Comparison of ENCODE assay signal across 1 cellular context in the genomic region with DNA sequence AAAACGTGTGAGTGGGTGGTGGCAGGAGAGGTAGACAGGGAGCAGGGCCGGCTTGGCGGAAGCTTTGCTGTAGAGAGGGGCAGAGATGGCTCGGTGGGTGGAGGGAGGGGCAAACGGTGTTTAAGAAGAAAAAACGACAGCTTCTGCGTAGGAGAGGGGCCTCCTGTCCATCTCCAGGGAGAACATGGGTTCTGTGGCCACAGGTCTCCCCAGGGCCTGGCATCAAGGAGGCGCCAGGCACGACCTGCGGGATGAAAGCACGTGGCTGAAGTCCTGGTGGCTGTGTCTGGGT.
A peak's percentile ranks its signal among the peaks of the same experiment; 100 is the strongest.
TF ChIP-seq lines count a peak whose summit lies in the region.

No MANE protein-coding gene starts in this region.

TF ChIP-seq in WTC11, 78 proteins besides CTCF, POLR2A, EP300 and RAD21 (continued from another document):
- TF ChIP-seq, protein P1, sequence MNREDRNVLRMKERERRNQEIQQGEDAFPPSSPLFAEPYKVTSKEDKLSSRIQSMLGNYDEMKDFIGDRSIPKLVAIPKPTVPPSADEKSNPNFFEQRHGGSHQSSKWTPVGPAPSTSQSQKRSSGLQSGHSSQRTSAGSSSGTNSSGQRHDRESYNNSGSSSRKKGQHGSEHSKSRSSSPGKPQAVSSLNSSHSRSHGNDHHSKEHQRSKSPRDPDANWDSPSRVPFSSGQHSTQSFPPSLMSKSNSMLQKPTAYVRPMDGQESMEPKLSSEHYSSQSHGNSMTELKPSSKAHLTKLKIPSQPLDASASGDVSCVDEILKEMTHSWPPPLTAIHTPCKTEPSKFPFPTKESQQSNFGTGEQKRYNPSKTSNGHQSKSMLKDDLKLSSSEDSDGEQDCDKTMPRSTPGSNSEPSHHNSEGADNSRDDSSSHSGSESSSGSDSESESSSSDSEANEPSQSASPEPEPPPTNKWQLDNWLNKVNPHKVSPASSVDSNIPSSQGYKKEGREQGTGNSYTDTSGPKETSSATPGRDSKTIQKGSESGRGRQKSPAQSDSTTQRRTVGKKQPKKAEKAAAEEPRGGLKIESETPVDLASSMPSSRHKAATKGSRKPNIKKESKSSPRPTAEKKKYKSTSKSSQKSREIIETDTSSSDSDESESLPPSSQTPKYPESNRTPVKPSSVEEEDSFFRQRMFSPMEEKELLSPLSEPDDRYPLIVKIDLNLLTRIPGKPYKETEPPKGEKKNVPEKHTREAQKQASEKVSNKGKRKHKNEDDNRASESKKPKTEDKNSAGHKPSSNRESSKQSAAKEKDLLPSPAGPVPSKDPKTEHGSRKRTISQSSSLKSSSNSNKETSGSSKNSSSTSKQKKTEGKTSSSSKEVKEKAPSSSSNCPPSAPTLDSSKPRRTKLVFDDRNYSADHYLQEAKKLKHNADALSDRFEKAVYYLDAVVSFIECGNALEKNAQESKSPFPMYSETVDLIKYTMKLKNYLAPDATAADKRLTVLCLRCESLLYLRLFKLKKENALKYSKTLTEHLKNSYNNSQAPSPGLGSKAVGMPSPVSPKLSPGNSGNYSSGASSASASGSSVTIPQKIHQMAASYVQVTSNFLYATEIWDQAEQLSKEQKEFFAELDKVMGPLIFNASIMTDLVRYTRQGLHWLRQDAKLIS (CRISPR knock-in tag; IDR thresholded peaks at IDR 0.05; ENCODE audit: borderline replicate concordance) = peak; percentile 93; the same call in 1 of the 2 replicates
- TF ChIP-seq ZNF138 (CRISPR knock-in tag; conservative IDR thresholded peaks at IDR 0.05) = 0 out of 2 replicates have a peak, but pooled peaks have one; percentile 62
- peak; percentile 89 for TF ChIP-seq TEAD1 (CRISPR knock-in tag; IDR thresholded peaks at IDR 0.05)
- TF ChIP-seq, protein P2, sequence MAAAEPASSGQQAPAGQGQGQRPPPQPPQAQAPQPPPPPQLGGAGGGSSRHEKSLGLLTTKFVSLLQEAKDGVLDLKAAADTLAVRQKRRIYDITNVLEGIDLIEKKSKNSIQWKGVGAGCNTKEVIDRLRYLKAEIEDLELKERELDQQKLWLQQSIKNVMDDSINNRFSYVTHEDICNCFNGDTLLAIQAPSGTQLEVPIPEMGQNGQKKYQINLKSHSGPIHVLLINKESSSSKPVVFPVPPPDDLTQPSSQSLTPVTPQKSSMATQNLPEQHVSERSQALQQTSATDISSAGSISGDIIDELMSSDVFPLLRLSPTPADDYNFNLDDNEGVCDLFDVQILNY (CRISPR knock-in tag; IDR thresholded peaks at IDR 0.05) = peak; percentile 47; the same call in 1 of the 2 replicates
- TF ChIP-seq ARID4B (CRISPR knock-in tag; IDR thresholded peaks at IDR 0.05; ENCODE audit: borderline replicate concordance) = peak; percentile 69; the same call in 1 of the 2 replicates
- TF ChIP-seq E2F1 (CRISPR knock-in tag; IDR thresholded peaks at IDR 0.05) = peak; percentile 85; the same call in 1 of the 2 replicates
- TF ChIP-seq, protein P3, sequence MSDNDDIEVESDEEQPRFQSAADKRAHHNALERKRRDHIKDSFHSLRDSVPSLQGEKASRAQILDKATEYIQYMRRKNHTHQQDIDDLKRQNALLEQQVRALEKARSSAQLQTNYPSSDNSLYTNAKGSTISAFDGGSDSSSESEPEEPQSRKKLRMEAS (CRISPR knock-in tag; IDR thresholded peaks at IDR 0.05) = peak; percentile 99
- TF ChIP-seq, protein P4, sequence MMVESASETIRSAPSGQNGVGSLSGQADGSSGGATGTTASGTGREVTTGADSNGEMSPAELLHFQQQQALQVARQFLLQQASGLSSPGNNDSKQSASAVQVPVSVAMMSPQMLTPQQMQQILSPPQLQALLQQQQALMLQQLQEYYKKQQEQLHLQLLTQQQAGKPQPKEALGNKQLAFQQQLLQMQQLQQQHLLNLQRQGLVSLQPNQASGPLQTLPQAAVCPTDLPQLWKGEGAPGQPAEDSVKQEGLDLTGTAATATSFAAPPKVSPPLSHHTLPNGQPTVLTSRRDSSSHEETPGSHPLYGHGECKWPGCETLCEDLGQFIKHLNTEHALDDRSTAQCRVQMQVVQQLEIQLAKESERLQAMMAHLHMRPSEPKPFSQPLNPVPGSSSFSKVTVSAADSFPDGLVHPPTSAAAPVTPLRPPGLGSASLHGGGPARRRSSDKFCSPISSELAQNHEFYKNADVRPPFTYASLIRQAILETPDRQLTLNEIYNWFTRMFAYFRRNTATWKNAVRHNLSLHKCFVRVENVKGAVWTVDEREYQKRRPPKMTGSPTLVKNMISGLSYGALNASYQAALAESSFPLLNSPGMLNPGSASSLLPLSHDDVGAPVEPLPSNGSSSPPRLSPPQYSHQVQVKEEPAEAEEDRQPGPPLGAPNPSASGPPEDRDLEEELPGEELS (CRISPR knock-in tag; IDR thresholded peaks at IDR 0.05) = no peak
- TF ChIP-seq TEAD4 (CRISPR knock-in tag; IDR thresholded peaks at IDR 0.05) = 0 out of 2 replicates have a peak, but pooled peaks have one; percentile 7
- no peak; the same call in 1 of the 2 replicates for TF ChIP-seq NR3C1 (CRISPR knock-in tag; conservative IDR thresholded peaks at IDR 0.05; ENCODE audit: low read depth)
- TF ChIP-seq CREB1 (CRISPR knock-in tag; IDR thresholded peaks at IDR 0.05) = peak; percentile 93
- peak; percentile 89; the same call in 1 of the 2 replicates for TF ChIP-seq ZNF281 (CRISPR knock-in tag; IDR thresholded peaks at IDR 0.05)
- TF ChIP-seq ETV6 (CRISPR knock-in tag; IDR thresholded peaks at IDR 0.05) = peak; percentile 65; the same call in 1 of the 2 replicates
- TF ChIP-seq NR2C2 (CRISPR knock-in tag; IDR thresholded peaks at IDR 0.05) = 0 out of 2 replicates have a peak, but pooled peaks have one; percentile 58
- no peak for TF ChIP-seq FOXJ3 (CRISPR knock-in tag; IDR thresholded peaks at IDR 0.05; ENCODE audit: borderline replicate concordance)
